Comparison of ENCODE assay signal across 12 cellular contexts in genomic region chr17:76414334-76415295, GRCh38. TPM values are rescaled to one million over a fixed set of nuclear protein-coding genes. Genes with fewer than 3 reads are reported as not detected.
DNase-seq lines count a peak whose midpoint lies in the region; ATAC-seq, FAIRE-seq and TF ChIP-seq lines count a peak whose summit lies in the region.
"Had no signal": no experiment of that assay in that cellular context is flagged by ENCODE, and none has a peak within 500 bp of the region (broad histone marks: within the 10 kb centered on the region; RNA-seq: fewer than 3 reads in every experiment).

No MANE protein-coding gene starts in this region.

- H3K9me2 ChIP-seq in MM.1S (replicated peaks; ENCODE audit: insufficient read depth, low read length), result no peaks in the 10 kb centered on the region

- H2AFZ ChIP-seq in MM.1S (ENCODE audit: low read length), result no peak overlapping the region

- H3K9me3 ChIP-seq in aorta (ENCODE audit: control insufficient read depth, low read length), result no peaks in the 10 kb centered on the region
- H3K9me3 ChIP-seq in MM.1S (replicated peaks; ENCODE audit: insufficient read depth, low read length), result no peaks in the 10 kb centered on the region
- H3K9me3 ChIP-seq: upper lobe of left lung had no signal

- H3K4me1 ChIP-seq in aorta (ENCODE audit: control insufficient read depth in 1 of 2, insufficient read depth in 2 of 2, low read length in 2 of 2), result no peaks in the 10 kb centered on the region
- H3K4me1 ChIP-seq in MM.1S (ENCODE audit: low read length), result peaks cover 20% of the 10 kb centered on the region

- no peaks in the 10 kb centered on the region for H3K9me3 Mint-ChIP-seq in activated naive CD4-positive, alpha-beta T cell treated with anti-CD3 and anti-CD28 coated beads, Interleukin-2, amount 50 U/mL, for 72 hours
- H3K9me3 Mint-ChIP-seq: nephron had no signal

- no peak for DNase-seq in activated naive CD4-positive, alpha-beta T cell treated with anti-CD3 and anti-CD28 coated beads, Interleukin-2, amount 50 U/mL, for 72 hours (ENCODE audit: low spot score in 2 of 2)
- no peak for DNase-seq in activated naive CD4-positive, alpha-beta T cell treated with Interleukin-2 at 50 U/mL for 16 hours
- DNase-seq in amygdala (lab: John Stamatoyannopoulos, UW) (peak in 44 of 56 donors; percentile 9 to 79 (median 44)), aorta (peak; percentile 80 to 88), MM.1S (no peak), H54 (ENCODE audit: insufficient read length, low spot score) (no peak)
- DNase-seq: central memory CD4-positive, alpha-beta T cell had no signal

- no peak overlapping the region for H3K4me2 ChIP-seq in MM.1S (ENCODE audit: low read depth, low read length)

- H3K4me3 ChIP-seq in aorta (ENCODE audit: low read length in 2 of 2), result no peak overlapping the region
- H3K4me3 ChIP-seq in MM.1S (ENCODE audit: low read length), result no peak overlapping the region
- H3K4me3 ChIP-seq: upper lobe of left lung had no signal

- H3K27ac ChIP-seq in layer of hippocampus (ENCODE audit: low read depth, low read length) (peak overlapping the region; percentile 27), aorta (ENCODE audit: low read depth in 1 of 2, low read length in 2 of 2) (no peak overlapping the region), MM.1S (ENCODE audit: low read length) (no peak overlapping the region)
- H3K27ac ChIP-seq: upper lobe of left lung had no signal

- no peak overlapping the region for H3K9ac ChIP-seq in MM.1S (ENCODE audit: low read length)

- H3K36me3 ChIP-seq in aorta (ENCODE audit: control insufficient read depth in 1 of 2, insufficient read depth in 2 of 2, low read length in 1 of 2), result no peaks in the 10 kb centered on the region
- no peaks in the 10 kb centered on the region for H3K36me3 ChIP-seq in MM.1S (replicated peaks; ENCODE audit: insufficient read depth, low read length)
- H3K36me3 ChIP-seq: upper lobe of left lung had no signal

- intact Hi-C loops in aorta (cut with DNase I), result loop anchor here in 1 of 2 donors (10.0 kb wide), 1 partner anchor 50 kb away; the partner anchor contains the start of gene AANAT

- H3F3A ChIP-seq in MM.1S (ENCODE audit: insufficient read depth, low read length), result no peaks in the 10 kb centered on the region

- no peak for ATAC-seq in activated naive CD4-positive, alpha-beta T cell treated with anti-CD3 and anti-CD28 coated beads, Interleukin-2, amount 50 U/mL, for 72 hours
- ATAC-seq in aorta (ENCODE audit: low FRiP score), result peak; percentile 79
- no peak for ATAC-seq in GM19395 (IDR thresholded peaks at IDR 0.05; ENCODE audit: unreplicated experiment)
- ATAC-seq: HCT116 had no signal

- no peaks in the 10 kb centered on the region for H4K20me1 ChIP-seq in MM.1S (ENCODE audit: insufficient read depth, low read length)

- H3K27ac Mint-ChIP-seq in activated naive CD4-positive, alpha-beta T cell treated with anti-CD3 and anti-CD28 coated beads, Interleukin-2, amount 50 U/mL, for 72 hours, result peak overlapping the region; percentile 59

- no peaks in the 10 kb centered on the region for H3K36me3 Mint-ChIP-seq in activated naive CD4-positive, alpha-beta T cell treated with anti-CD3 and anti-CD28 coated beads, Interleukin-2, amount 50 U/mL, for 72 hours

- peaks cover 75% of the 10 kb centered on the region for H3K79me2 ChIP-seq in MM.1S (ENCODE audit: low read length)

- no peak for FAIRE-seq in H54 (lab: Jason Lieb, UNC)

- H3K27me3 ChIP-seq in layer of hippocampus (ENCODE audit: control insufficient read depth, insufficient read depth, low read length) (no peaks in the 10 kb centered on the region), aorta (ENCODE audit: control insufficient read depth in 1 of 2, insufficient read depth in 2 of 2, low read length in 1 of 2) (no peaks in the 10 kb centered on the region), MM.1S (replicated peaks; ENCODE audit: insufficient read depth, low read length) (no peaks in the 10 kb centered on the region)
- H3K27me3 ChIP-seq: upper lobe of left lung had no signal

- no peak for TF ChIP-seq POLR2A in H54 (IDR thresholded peaks at IDR 0.05; ENCODE audit: low read depth, low read length)

- 26 to 29% methylated on average over 21 of the region's 21 CpGs for WGBS in aorta, 2 donors

- TF ChIP-seq CTCF in MM.1S (IDR thresholded peaks at IDR 0.05; ENCODE audit: low read length), result no peak

RNA-seq across cellular contexts. Expression of gene SPHK1, which starts 30.2 kb away (rescaled TPM):
- 10 to 100 TPM in 1 of 2 donors, 1 to 10 TPM in 1; 7.1 to 11.9 TPM for total RNA-seq in activated naive CD4-positive, alpha-beta T cell treated with anti-CD3 and anti-CD28 coated beads, Interleukin-2, amount 50 U/mL, for 72 hours
- 10 to 100 TPM; 22.2 to 24.5 TPM for total RNA-seq in aorta
- 10 to 100 TPM in 1 of 2 donors, 1 to 10 TPM in 1; 8.6 to 13.9 TPM for polyA plus RNA-seq in aorta

RNA-seq across cellular contexts. Expression of gene UBE2O, which starts 38.3 kb away (rescaled TPM):
- 10 to 100 TPM; 17.3 to 45.8 TPM for total RNA-seq in activated naive CD4-positive, alpha-beta T cell treated with anti-CD3 and anti-CD28 coated beads, Interleukin-2, amount 50 U/mL, for 72 hours
- 10 to 100 TPM; 14.0 to 24.7 TPM for total RNA-seq in aorta
- polyA plus RNA-seq in aorta, result 10 to 100 TPM in 1 of 2 donors, 1 to 10 TPM in 1; 2.5 to 11.0 TPM

RNA-seq across cellular contexts. Expression of gene AANAT, which starts 52.8 kb away (rescaled TPM):
- not detected for total RNA-seq in activated naive CD4-positive, alpha-beta T cell treated with anti-CD3 and anti-CD28 coated beads, Interleukin-2, amount 50 U/mL, for 72 hours
- total RNA-seq in aorta, result not detected
- polyA plus RNA-seq in aorta, result not detected
- total RNA-seq: upper lobe of left lung had no signal

Comparison
In these comparisons a context has a peak if more than half of its experiments do, and no peak if none do; other contexts are left out.
1. DNase-seq: peak in amygdala (44 of 56) and aorta (2 of 2); none in activated naive CD4-positive, alpha-beta T cell treated with anti-CD3 and anti-CD28 coated beads, Interleukin-2, amount 50 U/mL, for 72 hours (0 of 2), activated naive CD4-positive, alpha-beta T cell treated with Interleukin-2 at 50 U/mL for 16 hours (single experiment), MM.1S (single experiment) and H54 (single experiment).